ENCODE assay signal across 29 cellular contexts in genomic region chr6:37480118-37480736, GRCh38. TPM values are rescaled to one million over a fixed set of nuclear protein-coding genes. Genes with fewer than 3 reads are reported as not detected.
DNase-seq lines count a peak whose midpoint lies in the region; ATAC-seq, FAIRE-seq and TF ChIP-seq lines count a peak whose summit lies in the region.
"Had no signal": no experiment of that assay in that cellular context is flagged by ENCODE, and none has a peak within 500 bp of the region (broad histone marks: within the 10 kb centered on the region; RNA-seq: fewer than 3 reads in every experiment).

No MANE protein-coding gene starts in this region.

- BruUV-seq in endothelial cell of umbilical vein (replicated peaks; lab: Mats Ljungman, UMichigan): TSS peak; percentile 24

- H3K36me3 ChIP-seq in left ventricle myocardium inferior (peaks cover 65% of the 10 kb centered on the region), RWPE2 (ENCODE audit: low read depth) (peaks cover 43% of the 10 kb centered on the region), endothelial cell of umbilical vein (ENCODE audit: control insufficient read depth in 2 of 2, extremely low read depth in 1 of 2, insufficient read depth in 2 of 2, low read length in 2 of 2) (peaks cover 3 to 41% of the 10 kb centered on the region in 2 experiments)

- ATAC-seq in RWPE2 (ENCODE audit: low read depth) (no peak; the same call in 2 of the 3 replicates), GM18909 (IDR thresholded peaks at IDR 0.05; ENCODE audit: poor library complexity, unreplicated experiment) (no peak)
- ATAC-seq: activated naive CD4-positive, alpha-beta T cell treated with anti-CD3 and anti-CD28 coated beads, Interleukin-2, amount 50 U/mL, for 72 hours; HepG2; left lung; T-cell had no signal

- H3K4me3 ChIP-seq in left ventricle myocardium inferior (no peak overlapping the region), RWPE2 (ENCODE audit: severe bottlenecking) (no peak overlapping the region), endothelial cell of umbilical vein (replicated peaks in 1 of 3; ENCODE audit: insufficient read depth in 1 of 3, low read depth in 1 of 3, low read length in 3 of 3) (no peak overlapping the region)
- H3K4me3 ChIP-seq: BLaER1, left lung, sigmoid colon, thyroid gland had no signal

- H3K4me1 ChIP-seq in left ventricle myocardium inferior (peaks cover 39% of the 10 kb centered on the region), RWPE2 (ENCODE audit: insufficient read depth, poor library complexity, severe bottlenecking) (no peaks in the 10 kb centered on the region), endothelial cell of umbilical vein (ENCODE audit: control insufficient read depth, extremely low read depth, insufficient read depth, low read length) (no peaks in the 10 kb centered on the region)
- H3K4me1 ChIP-seq: left lung had no signal

- intact Hi-C loops in cardiac septum (cut with DNase I): loop anchor here (5.0 kb wide), 3 partner anchors 87 to 212 kb away; no protein-coding TSS in a partner anchor
- intact Hi-C loops in left ventricle myocardium inferior (cut with micrococcal nuclease): no loop called here
- intact Hi-C loops in endothelial cell of umbilical vein (cut with micrococcal nuclease): loop anchor here (5.0 kb wide), 2 partner anchors 113 to 172 kb away; no protein-coding TSS in a partner anchor

- no peak for FAIRE-seq in endothelial cell of umbilical vein (lab: Jason Lieb, UNC)
- FAIRE-seq: colon, GM12891, HepG2 had no signal

- H3K9me1 ChIP-seq in endothelial cell of umbilical vein (replicated peaks; ENCODE audit: control insufficient read depth, extremely low read depth, insufficient read depth, low read length): no peaks in the 10 kb centered on the region

- no peak overlapping the region for H3K9ac ChIP-seq in endothelial cell of umbilical vein (replicated peaks; ENCODE audit: extremely low read depth, insufficient read depth, low read length)
- H3K9ac ChIP-seq: BLaER1 had no signal

- DNase-seq in cardiac septum (ENCODE audit: low spot score): peak; percentile 56
- DNase-seq in left ventricle myocardium inferior: no peak
- DNase-seq in RWPE2 (ENCODE audit: low spot score): peak; percentile 28
- no peak for DNase-seq in endothelial cell of umbilical vein (ENCODE audit: low read depth, low spot score)
- no peak for DNase-seq in NCI-H524 (lab: John Stamatoyannopoulos, UW)
- DNase-seq in SKM-1 treated with dmso at 0.1 percent for 144 hours (lab: John Stamatoyannopoulos, UW; ENCODE audit: unreplicated experiment): no peak
- DNase-seq: activated CD4-positive, alpha-beta T cell treated with anti-CD3 and anti-CD28 coated beads for 4 hours; amygdala; effector CD4-positive, alpha-beta T cell; HCEC 1CT; Karpas-422; left lung; MV-4-11; NCI-H1694 treated with DMSO at 0.1 percent for 48 hours; NCI-H2171; NCI-H510A; RPMI8226; stimulated activated CD4-positive, alpha-beta T cell treated with anti-CD3 and anti-CD28 coated beads, Interleukin-12 subunit alpha, Interleukin-12 subunit beta, amount 100 ng/mL, for 4 hours; stimulated activated CD4-positive, alpha-beta T cell treated with anti-CD3 and anti-CD28 coated beads, Interleukin-2, amount 100 ng/mL, for 48 hours; T-cell; thyroid gland; WERI-Rb-1 had no signal

- H3K27me3 ChIP-seq in left ventricle myocardium inferior (ENCODE audit: low read depth) (no peaks in the 10 kb centered on the region), RWPE2 (ENCODE audit: insufficient read depth, poor library complexity, severe bottlenecking) (no peaks in the 10 kb centered on the region), endothelial cell of umbilical vein (ENCODE audit: control insufficient read depth in 2 of 2, insufficient read depth in 2 of 2, low read length in 2 of 2) (no peaks in the 10 kb centered on the region)
- H3K27me3 ChIP-seq: BLaER1, left lung, sigmoid colon, thyroid gland had no signal

- H3K27ac ChIP-seq in left ventricle myocardium inferior (replicated peaks) (no peak overlapping the region), RWPE2 (ENCODE audit: poor library complexity, severe bottlenecking) (no peak overlapping the region), endothelial cell of umbilical vein (ENCODE audit: insufficient read depth, low read depth, low read length) (no peak overlapping the region)
- H3K27ac ChIP-seq: BLaER1, left lung, thyroid gland, WERI-Rb-1 had no signal

- POLR2A ChIA-PET in endothelial cell of umbilical vein (lab: Charles Lee): no interaction called here

- TF ChIP-seq CTCF in left ventricle myocardium inferior (IDR thresholded peaks at IDR 0.05; ENCODE audit: borderline replicate concordance) (no peak), RWPE2 (IDR thresholded peaks at IDR 0.05; ENCODE audit: poor library complexity, severe bottlenecking) (no peak), endothelial cell of umbilical vein (IDR thresholded peaks at IDR 0.05; ENCODE audit: extremely low read depth in 1 of 2, insufficient read depth in 1 of 2, low read depth in 1 of 2, low read length in 2 of 2) (no peak)

- dilution Hi-C loops in endothelial cell of umbilical vein (cut with MboI; ENCODE audit: extremely low pct_ligation_motif_present, low sequenced_read_pairs): no loop called here

- H4K20me1 ChIP-seq in endothelial cell of umbilical vein (replicated peaks; ENCODE audit: control insufficient read depth, extremely low read depth, insufficient read depth, low read length): no peaks in the 10 kb centered on the region

- no peak for TF ChIP-seq POLR2A in endothelial cell of umbilical vein (IDR thresholded peaks at IDR 0.05; ENCODE audit: low read depth, low read length)

- H3K9me3 ChIP-seq in left ventricle myocardium inferior (replicated peaks) (no peaks in the 10 kb centered on the region), RWPE2 (ENCODE audit: severe bottlenecking) (no peaks in the 10 kb centered on the region), endothelial cell of umbilical vein (replicated peaks; ENCODE audit: control insufficient read depth, insufficient read depth, low read length) (no peaks in the 10 kb centered on the region)
- H3K9me3 ChIP-seq: BLaER1, left lung, sigmoid colon, thyroid gland had no signal

- H3K79me2 ChIP-seq in endothelial cell of umbilical vein (ENCODE audit: control insufficient read depth, insufficient read depth, low read length): no peaks in the 10 kb centered on the region

- no peak overlapping the region for H3K4me2 ChIP-seq in endothelial cell of umbilical vein (ENCODE audit: insufficient read depth, low read length)
- H3K4me2 ChIP-seq: BLaER1 had no signal

- CTCF ChIA-PET in endothelial cell of umbilical vein (lab: Charles Lee): interaction anchor here (0.6 to 1.9 kb wide), 4 partner anchors 10 to 86 kb away, joined by 3 to 7 read pairs (median 4); no protein-coding TSS in a partner anchor

- H2AFZ ChIP-seq in endothelial cell of umbilical vein (ENCODE audit: low read depth, low read length): no peak overlapping the region

TF ChIP-seq in endothelial cell of umbilical vein, 7 proteins besides CTCF, POLR2A, EP300 and RAD21:
- TF ChIP-seq GATA2 (IDR thresholded peaks at IDR 0.05; ENCODE audit: insufficient read depth, insufficient read length, low read depth, low read length): no peak
- no peak for TF ChIP-seq POLR2AphosphoS5 (IDR thresholded peaks at IDR 0.05; ENCODE audit: insufficient read depth, low read depth, low read length)
- no peak for TF ChIP-seq JUN (IDR thresholded peaks at IDR 0.05; ENCODE audit: borderline replicate concordance, insufficient read depth, insufficient read length, low read depth)
- no peak for TF ChIP-seq MAX (IDR thresholded peaks at IDR 0.05; ENCODE audit: insufficient read depth, insufficient read length)
- TF ChIP-seq EZH2 (IDR thresholded peaks at IDR 0.05; ENCODE audit: borderline replicate concordance, low read depth, low read length, severe bottlenecking): no peak
- no peak for TF ChIP-seq MYC (IDR thresholded peaks at IDR 0.05; ENCODE audit: low read depth, low read length)
- no peak for TF ChIP-seq FOS (IDR thresholded peaks at IDR 0.05; ENCODE audit: borderline replicate concordance, insufficient read depth, low read length)

RNA-seq across cellular contexts. Expression of gene CCDC167, which starts 19.5 kb away (rescaled TPM):
- total RNA-seq in cardiac septum (28.0 TPM), left ventricle myocardium inferior (28.1 TPM), endothelial cell of umbilical vein (46.6 and 52.7 TPM in 2 replicates)
- polyA plus RNA-seq in endothelial cell of umbilical vein: 84.8 and 105 TPM in 2 replicates
- polyA plus RNA-seq in endothelial cell of umbilical vein (2011; cell fraction: cytosol; rRNA removed): 140 and 204 TPM in 2 replicates
- 43.4 and 47.1 TPM in 2 replicates for polyA plus RNA-seq in endothelial cell of umbilical vein (2011; cell fraction: nucleus; rRNA removed)
- polyA plus RNA-seq in endothelial cell of umbilical vein (2012): 73.3 and 84.0 TPM in 2 replicates
- 13.9 and 20.1 TPM in 2 replicates for polyA minus RNA-seq in endothelial cell of umbilical vein
- polyA minus RNA-seq in endothelial cell of umbilical vein (2011; cell fraction: cytosol; rRNA and poly(A)+ RNA removed): 9.9 TPM
- polyA minus RNA-seq in endothelial cell of umbilical vein (2011; cell fraction: nucleus; rRNA and poly(A)+ RNA removed): 3.5 and 6.1 TPM in 2 replicates

RNA-seq across cellular contexts. Expression of gene CMTR1, which starts 47.2 kb away (rescaled TPM):
- total RNA-seq in cardiac septum (30.4 TPM), left ventricle myocardium inferior (34.4 TPM), endothelial cell of umbilical vein (36.4 and 38.0 TPM in 2 replicates)
- 16.9 and 19.5 TPM in 2 replicates for polyA plus RNA-seq in endothelial cell of umbilical vein
- polyA plus RNA-seq in endothelial cell of umbilical vein (2011; cell fraction: cytosol; rRNA removed): 19.6 and 19.7 TPM in 2 replicates
- polyA plus RNA-seq in endothelial cell of umbilical vein (2011; cell fraction: nucleus; rRNA removed): 82.5 and 93.3 TPM in 2 replicates
- polyA plus RNA-seq in endothelial cell of umbilical vein (2012): 24.2 and 27.6 TPM in 2 replicates
- 33.6 and 38.6 TPM in 2 replicates for polyA minus RNA-seq in endothelial cell of umbilical vein
- polyA minus RNA-seq in endothelial cell of umbilical vein (2011; cell fraction: cytosol; rRNA and poly(A)+ RNA removed): 9.6 TPM
- polyA minus RNA-seq in endothelial cell of umbilical vein (2011; cell fraction: nucleus; rRNA and poly(A)+ RNA removed): 21.2 and 25.1 TPM in 2 replicates

Comparison
In these comparisons a context has a peak if more than half of its experiments do, and no peak if none do; other contexts are left out.
1. DNase-seq: peak in cardiac septum (single experiment) and RWPE2 (single experiment); none in left ventricle myocardium inferior (single experiment), endothelial cell of umbilical vein (single experiment), NCI-H524 (0 of 2) and SKM-1 treated with dmso at 0.1 percent for 144 hours (single experiment).